ENCODE assay signal across 8 cellular contexts in the genomic region with DNA sequence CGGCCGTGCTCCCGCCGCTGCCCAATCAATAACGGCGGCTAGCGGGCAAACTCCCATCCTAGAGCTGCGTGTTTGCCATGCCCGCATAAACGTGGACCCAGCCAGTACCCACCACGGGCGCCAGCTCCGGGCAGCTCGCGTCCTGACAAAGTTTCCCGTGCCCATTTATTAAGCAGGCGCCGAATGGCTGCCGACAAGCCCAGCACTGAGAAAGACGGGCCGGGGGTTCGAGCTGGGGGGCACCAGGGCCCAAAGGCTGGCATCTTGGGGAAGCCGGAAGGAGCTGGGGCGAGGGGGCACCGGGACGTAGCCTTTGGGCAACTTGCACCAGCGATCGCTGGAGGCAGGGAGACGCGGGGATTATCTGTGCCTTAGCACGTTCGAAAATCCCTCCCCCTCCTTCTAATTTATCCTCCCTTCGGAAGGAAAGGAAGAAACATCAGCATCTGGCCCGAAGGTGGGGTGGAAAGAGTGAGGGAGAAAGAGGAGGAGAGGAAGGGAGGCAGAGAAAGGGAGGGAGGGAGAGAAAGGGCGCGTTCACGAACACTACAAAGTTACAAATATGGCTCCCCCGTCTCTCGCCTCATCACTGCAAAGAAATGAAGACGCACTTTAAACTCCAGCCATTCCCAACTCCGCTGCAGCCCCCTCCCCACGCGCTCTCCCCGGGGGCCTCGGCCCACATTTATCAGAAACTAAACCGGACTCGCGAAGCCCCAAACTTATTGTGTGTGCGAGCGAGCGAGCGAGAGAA. TPM values are rescaled to one million over a fixed set of nuclear protein-coding genes. Genes with fewer than 3 reads are reported as not detected.
A peak's percentile ranks its signal among the peaks of the same experiment; 100 is the strongest.
DNase-seq lines count a peak whose midpoint lies in the region; TF ChIP-seq lines count a peak whose summit lies in the region.

No MANE protein-coding gene starts in this region.

- H3K4me1 Mint-ChIP-seq in chondrocyte (ENCODE audit: low read depth), result peaks cover 39% of the 10 kb centered on the region

- peak overlapping the region; percentile 95 for H3K4me3 Mint-ChIP-seq in chondrocyte (ENCODE audit: unreplicated experiment)

- peak overlapping the region; percentile 97 for H3K27ac Mint-ChIP-seq in chondrocyte (ENCODE audit: unreplicated experiment)

- TF ChIP-seq CTCF in VCaP (conservative IDR thresholded peaks at IDR 0.05) (no peak), chondrocyte (IDR thresholded peaks at IDR 0.05) (no peak)

- DNase-seq in LoVo (ENCODE audit: low spot score), result peak; percentile 26
- no peak for DNase-seq in chondrocyte (ENCODE audit: low spot score)
- peak; percentile 88 for DNase-seq in left kidney (ENCODE audit: low read depth, low spot score)
- peak; percentile 50 for DNase-seq in stimulated activated CD4-positive, alpha-beta T cell treated with anti-CD3 and anti-CD28 coated beads, Interleukin-4, amount 100 ng/mL, for 1 hour
- DNase-seq in DMS153 treated with DMSO at 0.1 percent for 48 hours (lab: John Stamatoyannopoulos, UW; ENCODE audit: unreplicated experiment), result no peak
- DNase-seq in amniotic stem cell (lab: John Stamatoyannopoulos, UW), result no peak

- H3K27me3 Mint-ChIP-seq in chondrocyte (ENCODE audit: low read depth), result no peaks in the 10 kb centered on the region

- peak overlapping the region; percentile 89 for H3K4me3 ChIP-seq in GM08714 (ENCODE audit: low read length)

- H3K27ac ChIP-seq in VCaP, result peak overlapping the region; percentile 100

- H3K36me3 Mint-ChIP-seq in chondrocyte (ENCODE audit: low read depth), result peaks cover 2% of the 10 kb centered on the region

- no peaks in the 10 kb centered on the region for H3K9me3 Mint-ChIP-seq in chondrocyte (ENCODE audit: low read depth)

RNA-seq across cellular contexts. Expression of a gene that starts 1.1 kb away (rescaled TPM):
- total RNA-seq in chondrocyte, result 112 to 117 TPM (median 116 TPM) in 3 replicates

Comparison
In these comparisons a context has a peak if more than half of its experiments do, and no peak if none do; other contexts are left out.
1. DNase-seq: peak in LoVo (single experiment), left kidney (single experiment) and stimulated activated CD4-positive, alpha-beta T cell treated with anti-CD3 and anti-CD28 coated beads, Interleukin-4, amount 100 ng/mL, for 1 hour (single experiment); none in chondrocyte (single experiment), DMS153 treated with DMSO at 0.1 percent for 48 hours (single experiment) and amniotic stem cell (single experiment).